ENCODE assay signal across 9 cellular contexts in genomic region chr14:55245657-55246268, GRCh38. TPM values are rescaled to one million over a fixed set of nuclear protein-coding genes. Genes with fewer than 3 reads are reported as not detected.
DNase-seq lines count a peak whose midpoint lies in the region; ATAC-seq and TF ChIP-seq lines count a peak whose summit lies in the region.
"Had no signal": no experiment of that assay in that cellular context is flagged by ENCODE, and none has a peak within 500 bp of the region (broad histone marks: within the 10 kb centered on the region; RNA-seq: fewer than 3 reads in every experiment).

No MANE protein-coding gene starts in this region.

- in situ Hi-C loops in brain microvascular endothelial cell (cut with HindIII; ENCODE audit: low pct_ligation_motif_present, low sequenced_read_pairs) = no loop called here

- peak; percentile 11 for DNase-seq in activated T-cell treated with anti-CD3 and anti-CD28 coated beads, Interleukin-2, amount 50 U/mL, for 4 hours
- no peak for DNase-seq in activated T-cell treated with anti-CD3 and anti-CD28 coated beads, Interleukin-2, amount 50 U/mL, for 24 hours
- DNase-seq in LNCaP clone FGC (ENCODE audit: low read depth) (no peak), brain microvascular endothelial cell (peak; percentile 32), myocyte (ENCODE audit: low read depth) (peak; percentile 45), UCSD-AML1 (lab: John Stamatoyannopoulos, UW; ENCODE audit: unreplicated experiment) (no peak), NCI-H524 treated with DMSO at 0.1 percent for 48 hours (lab: John Stamatoyannopoulos, UW) (no peak)

- H3K36me3 Mint-ChIP-seq in activated T-cell treated with anti-CD3 and anti-CD28 coated beads, Interleukin-2, amount 50 U/mL, for 4 hours (ENCODE audit: insufficient read depth) = no peaks in the 10 kb centered on the region
- H3K36me3 Mint-ChIP-seq in activated T-cell treated with anti-CD3 and anti-CD28 coated beads, Interleukin-2, amount 50 U/mL, for 24 hours (ENCODE audit: low read depth) = no peaks in the 10 kb centered on the region
- H3K36me3 Mint-ChIP-seq: activated naive CD8-positive, alpha-beta T cell had no signal

- no peak overlapping the region for H3K27ac Mint-ChIP-seq in activated T-cell treated with anti-CD3 and anti-CD28 coated beads, Interleukin-2, amount 50 U/mL, for 24 hours
- H3K27ac Mint-ChIP-seq: activated naive CD8-positive, alpha-beta T cell had no signal

- no peaks in the 10 kb centered on the region for H3K36me3 ChIP-seq in brain microvascular endothelial cell (replicated peaks)

- H3K9me3 Mint-ChIP-seq in activated T-cell treated with anti-CD3 and anti-CD28 coated beads, Interleukin-2, amount 50 U/mL, for 4 hours = no peaks in the 10 kb centered on the region
- H3K9me3 Mint-ChIP-seq in activated T-cell treated with anti-CD3 and anti-CD28 coated beads, Interleukin-2, amount 50 U/mL, for 24 hours = no peaks in the 10 kb centered on the region

- peak; percentile 75 for TF ChIP-seq CTCF in LNCaP clone FGC (IDR thresholded peaks at IDR 0.05; ENCODE audit: control insufficient read depth, extremely low read depth, insufficient read depth)
- TF ChIP-seq CTCF in brain microvascular endothelial cell (IDR thresholded peaks at IDR 0.05; ENCODE audit: low read depth, low read length, missing control alignments) = peak; percentile 72

- no peak overlapping the region for H3K4me3 Mint-ChIP-seq in activated T-cell treated with anti-CD3 and anti-CD28 coated beads, Interleukin-2, amount 50 U/mL, for 4 hours
- H3K4me3 Mint-ChIP-seq in activated T-cell treated with anti-CD3 and anti-CD28 coated beads, Interleukin-2, amount 50 U/mL, for 24 hours = no peak overlapping the region
- H3K4me3 Mint-ChIP-seq: activated naive CD8-positive, alpha-beta T cell had no signal

- H3K27me3 Mint-ChIP-seq in activated T-cell treated with anti-CD3 and anti-CD28 coated beads, Interleukin-2, amount 50 U/mL, for 4 hours (ENCODE audit: low read depth) = peaks cover 10% of the 10 kb centered on the region
- H3K27me3 Mint-ChIP-seq in activated T-cell treated with anti-CD3 and anti-CD28 coated beads, Interleukin-2, amount 50 U/mL, for 24 hours = peaks cover 19% of the 10 kb centered on the region

- no peaks in the 10 kb centered on the region for H3K27me3 ChIP-seq in brain microvascular endothelial cell (replicated peaks)

- ATAC-seq in activated T-cell treated with anti-CD3 and anti-CD28 coated beads, Interleukin-2, amount 50 U/mL, for 4 hours = peak; percentile 41 to 43
- no peak for ATAC-seq in HG03469 (IDR thresholded peaks at IDR 0.05; ENCODE audit: unreplicated experiment)

- H3K4me1 Mint-ChIP-seq in activated T-cell treated with anti-CD3 and anti-CD28 coated beads, Interleukin-2, amount 50 U/mL, for 4 hours (ENCODE audit: low read depth) = peaks cover 2% of the 10 kb centered on the region
- H3K4me1 Mint-ChIP-seq in activated T-cell treated with anti-CD3 and anti-CD28 coated beads, Interleukin-2, amount 50 U/mL, for 24 hours (ENCODE audit: low read depth) = no peaks in the 10 kb centered on the region

- no peak overlapping the region for H3K27ac ChIP-seq in brain microvascular endothelial cell

- H3K4me3 ChIP-seq in LNCaP clone FGC (ENCODE audit: low read depth, low read length) (no peak overlapping the region), brain microvascular endothelial cell (ENCODE audit: low read depth, low read length) (no peak overlapping the region)

RNA-seq across cellular contexts. Expression of gene FBXO34, which starts 25.5 kb away (rescaled TPM):
- total RNA-seq in activated T-cell treated with anti-CD3 and anti-CD28 coated beads, Interleukin-2, amount 50 U/mL, for 4 hours = 10 to 100 TPM; 12.9 to 16.7 (median 14.9) TPM
- total RNA-seq in myocyte = 20.9 and 30.3 TPM in 2 replicates
- polyA plus RNA-seq in myocyte (2012) = 12.3 TPM

RNA-seq across cellular contexts. Expression of gene DLGAP5, which starts 54.4 kb away (rescaled TPM):
- 1 to 10 TPM; 2.4 to 3.8 (median 2.6) TPM for total RNA-seq in activated T-cell treated with anti-CD3 and anti-CD28 coated beads, Interleukin-2, amount 50 U/mL, for 4 hours
- 0.27 and 0.94 TPM in 2 replicates for total RNA-seq in myocyte
- 0.14 TPM for polyA plus RNA-seq in myocyte (2012)

Comparison
In these comparisons a context has a peak if more than half of its experiments do, and no peak if none do; other contexts are left out.
1. DNase-seq: peak in activated T-cell treated with anti-CD3 and anti-CD28 coated beads, Interleukin-2, amount 50 U/mL, for 4 hours (single experiment), brain microvascular endothelial cell (single experiment) and myocyte (single experiment); none in activated T-cell treated with anti-CD3 and anti-CD28 coated beads, Interleukin-2, amount 50 U/mL, for 24 hours (single experiment), LNCaP clone FGC (single experiment), UCSD-AML1 (single experiment) and NCI-H524 treated with DMSO at 0.1 percent for 48 hours (single experiment).